In genomic region chrX:2735270-2735669, GRCh38 we compare ENCODE assay signal across 20 cellular contexts. TPM values are rescaled to one million over a fixed set of nuclear protein-coding genes. Genes with fewer than 3 reads are reported as not detected.
DNase-seq lines count a peak whose midpoint lies in the region; ATAC-seq, FAIRE-seq and TF ChIP-seq lines count a peak whose summit lies in the region.
"Had no signal": no experiment of that assay in that cellular context is flagged by ENCODE, and none has a peak within 500 bp of the region (broad histone marks: within the 10 kb centered on the region; RNA-seq: fewer than 3 reads in every experiment).

No MANE protein-coding gene starts in this region.

- H3K9ac ChIP-seq in BLaER1 treated with 17β-estradiol and CSF1 and Interleukin-3, amounts not matched to agents 10 nM and 100 nM = no peak overlapping the region

- peaks cover 71% of the 10 kb centered on the region for H3K36me3 Mint-ChIP-seq in activated T-cell treated with anti-CD3 and anti-CD28 coated beads, Interleukin-2, amount 50 U/mL, for 24 hours (ENCODE audit: low read depth)

- intact Hi-C loops in upper lobe of right lung (cut with DNase I) = no loop called here

- H3K4me1 ChIP-seq in BLaER1 treated with 17β-estradiol and CSF1 and Interleukin-3, amounts not matched to agents 10 nM and 100 nM = peaks cover 4 to 31% (median 23%) of the 10 kb centered on the region in 10 experiments; a peak in 18 of 20 replicates
- H3K4me1 ChIP-seq in thymus (ENCODE audit: control insufficient read depth, insufficient read depth, low read length) (no peaks in the 10 kb centered on the region), upper lobe of right lung (no peaks in the 10 kb centered on the region)
- H3K4me1 ChIP-seq: A549 had no signal

- no peaks in the 10 kb centered on the region for H3K9me3 Mint-ChIP-seq in activated T-cell treated with anti-CD3 and anti-CD28 coated beads, Interleukin-2, amount 50 U/mL, for 24 hours
- H3K9me3 Mint-ChIP-seq: CD8-positive, alpha-beta memory T cell had no signal

- H4K20me1 ChIP-seq in BLaER1 treated with 17β-estradiol and CSF1 and Interleukin-3, amounts not matched to agents 10 nM and 100 nM = peaks cover 0 to 19% (median 0%) of the 10 kb centered on the region in 11 experiments; a peak in 8 of 22 replicates

- no peak overlapping the region for H3K4me3 ChIP-seq in BLaER1 treated with 17β-estradiol and CSF1 and Interleukin-3, amounts not matched to agents 10 nM and 100 nM
- H3K4me3 ChIP-seq in bronchial epithelial cell (ENCODE audit: low read depth, low read length) (no peak overlapping the region), thymus (ENCODE audit: low read length) (no peak overlapping the region), upper lobe of right lung (no peak overlapping the region)
- H3K4me3 ChIP-seq: A549 had no signal

- no peak for TF ChIP-seq CTCF in bronchial epithelial cell (IDR thresholded peaks at IDR 0.05; ENCODE audit: insufficient read depth, low read length, severe bottlenecking)
- no peak for TF ChIP-seq CTCF in upper lobe of right lung (IDR thresholded peaks at IDR 0.05)

- H3K4me3 Mint-ChIP-seq in activated T-cell treated with anti-CD3 and anti-CD28 coated beads, Interleukin-2, amount 50 U/mL, for 24 hours = no peak overlapping the region
- H3K4me3 Mint-ChIP-seq: CD4-positive, CD25-positive, alpha-beta regulatory T cell; CD8-positive, alpha-beta memory T cell; H9 had no signal

- ATAC-seq in upper lobe of right lung = no peak
- ATAC-seq: A549 had no signal

- H3K9me3 ChIP-seq in BLaER1 treated with 17β-estradiol and CSF1 and Interleukin-3, amounts not matched to agents 10 nM and 100 nM (replicated peaks in 1 of 11) = peaks cover 0 to 21% (median 9%) of the 10 kb centered on the region in 11 experiments; a peak in 13 of 22 replicates
- no peaks in the 10 kb centered on the region for H3K9me3 ChIP-seq in thymus (ENCODE audit: control insufficient read depth)
- H3K9me3 ChIP-seq in upper lobe of right lung = no peaks in the 10 kb centered on the region
- H3K9me3 ChIP-seq: A549 had no signal

- no peaks in the 10 kb centered on the region for H3K27me3 ChIP-seq in BLaER1 treated with 17β-estradiol and CSF1 and Interleukin-3, amounts not matched to agents 10 nM and 100 nM
- H3K27me3 ChIP-seq in bronchial epithelial cell (ENCODE audit: control insufficient read depth, insufficient read depth, low read length) (no peaks in the 10 kb centered on the region), thymus (ENCODE audit: control insufficient read depth, insufficient read depth) (no peaks in the 10 kb centered on the region), upper lobe of right lung (no peaks in the 10 kb centered on the region)

- 44% methylated on average over 4 of the region's 4 CpGs for WGBS in thymus

- H3K27ac Mint-ChIP-seq in activated T-cell treated with anti-CD3 and anti-CD28 coated beads, Interleukin-2, amount 50 U/mL, for 24 hours = peak overlapping the region; percentile 40

- H3K27ac ChIP-seq in BLaER1 treated with 17β-estradiol and CSF1 and Interleukin-3, amounts not matched to agents 10 nM and 100 nM = 0 out of 22 replicates have a peak overlapping the region, but pooled peaks of 1 of the 11 experiments have one; percentile 14
- H3K27ac ChIP-seq in thymus (ENCODE audit: low read depth) = peak overlapping the region; percentile 42
- H3K27ac ChIP-seq in upper lobe of right lung = no peak overlapping the region
- H3K27ac ChIP-seq: 22Rv1, A549 had no signal

- H3K4me2 ChIP-seq in BLaER1 treated with 17β-estradiol and CSF1 and Interleukin-3, amounts not matched to agents 10 nM and 100 nM = peak overlapping the region in 6 of 11 experiments; percentile 14 to 37 (median 18); a peak in 6 of 22 replicates
- H3K4me2 ChIP-seq: A549 had no signal

- peaks cover 81 to 98% (median 93%) of the 10 kb centered on the region in 11 experiments for H3K36me3 ChIP-seq in BLaER1 treated with 17β-estradiol and CSF1 and Interleukin-3, amounts not matched to agents 10 nM and 100 nM
- H3K36me3 ChIP-seq in bronchial epithelial cell (ENCODE audit: control insufficient read depth, insufficient read depth, low read length) = peaks cover 3% of the 10 kb centered on the region
- H3K36me3 ChIP-seq in thymus (ENCODE audit: control insufficient read depth, insufficient read depth) = peaks cover 62% of the 10 kb centered on the region
- peaks cover 63% of the 10 kb centered on the region for H3K36me3 ChIP-seq in upper lobe of right lung

- H3K27me3 Mint-ChIP-seq in activated T-cell treated with anti-CD3 and anti-CD28 coated beads, Interleukin-2, amount 50 U/mL, for 24 hours = no peaks in the 10 kb centered on the region
- H3K27me3 Mint-ChIP-seq: CD4-positive, CD25-positive, alpha-beta regulatory T cell; CD8-positive, alpha-beta memory T cell had no signal

- DNase-seq in activated T-cell treated with anti-CD3 and anti-CD28 coated beads, Interleukin-2, amount 50 U/mL, for 24 hours = no peak
- no peak for DNase-seq in activated T-cell treated with anti-CD3 and anti-CD28 coated beads for 4 hours
- DNase-seq in bronchial epithelial cell (ENCODE audit: low read depth) = no peak
- DNase-seq in upper lobe of right lung = no peak
- no peak for DNase-seq in NCI-H1417 treated with DMSO at 0.1 percent for 48 hours (lab: John Stamatoyannopoulos, UW)
- DNase-seq: C1 segment of cervical spinal cord; CD4-positive, CD25-positive, alpha-beta regulatory T cell; CD8-positive, alpha-beta memory T cell; COR-L47; DMS 273 treated with DMSO at 0.1 percent for 48 hours; DMS53; H9 had no signal

- peak; percentile 23 for FAIRE-seq in bronchial epithelial cell (lab: Jason Lieb, UNC)
- FAIRE-seq: A549, GM12892, GM18507, H1 had no signal

- no peaks in the 10 kb centered on the region for H3K4me1 Mint-ChIP-seq in activated T-cell treated with anti-CD3 and anti-CD28 coated beads, Interleukin-2, amount 50 U/mL, for 24 hours (ENCODE audit: low read depth)
- H3K4me1 Mint-ChIP-seq: H9 had no signal

RNA-seq across cellular contexts. Expression of gene XG, which starts 16.6 kb away (rescaled TPM):
- total RNA-seq in bronchial epithelial cell (0.26 and 1.4 TPM in 2 replicates), upper lobe of right lung (0.64 TPM)
- 1.3 TPM for polyA plus RNA-seq in thymus
- total RNA-seq: CD4-positive, CD25-positive, alpha-beta regulatory T cell; CD8-positive, alpha-beta memory T cell had no signal
- polyA plus RNA-seq: AG04450; CD4-positive, CD25-positive, alpha-beta regulatory T cell; CD8-positive, alpha-beta memory T cell had no signal

RNA-seq across cellular contexts. Expression of gene CD99, which starts 44.2 kb away (rescaled TPM):
- total RNA-seq in bronchial epithelial cell (51.2 and 57.9 TPM in 2 replicates), upper lobe of right lung (242 TPM)
- 547 TPM for polyA plus RNA-seq in thymus
